1 cellular context compared by ENCODE assay signal in the genomic region with DNA sequence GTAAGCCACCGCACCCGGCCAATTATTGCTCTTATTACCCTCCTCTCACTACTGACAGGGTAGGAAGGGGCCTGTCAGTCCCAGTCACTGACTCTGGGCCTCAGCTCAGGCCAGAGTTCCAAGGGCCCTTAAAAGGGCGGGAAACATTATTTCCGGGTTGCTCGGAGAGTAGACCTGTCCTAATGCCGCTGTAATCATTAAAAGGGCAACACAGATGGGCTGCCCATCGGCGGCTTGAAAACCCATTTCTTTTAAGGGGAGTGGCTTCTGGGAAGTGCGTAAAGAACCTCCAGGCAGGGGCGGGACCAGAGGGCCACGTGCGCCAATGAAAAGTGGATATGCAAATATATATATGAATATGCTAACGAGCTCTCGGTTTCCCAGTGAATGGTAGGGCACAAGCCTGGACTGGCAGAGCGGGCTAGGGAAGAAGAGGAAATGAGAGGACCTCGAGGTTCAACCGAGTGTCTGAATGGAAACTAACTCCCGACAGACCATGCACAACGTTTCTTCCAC.
TF ChIP-seq lines count a peak whose summit lies in the region.

No MANE protein-coding gene starts in this region.

TF ChIP-seq in K562, 482 proteins besides CTCF, POLR2A, EP300 and RAD21 (continued from another document and continues in another):
- TF ChIP-seq CLOCK (CRISPR knock-in tag; IDR thresholded peaks at IDR 0.05; ENCODE audit: borderline replicate concordance) (no peak), ARID2 (IDR thresholded peaks at IDR 0.05) (no peak), PRPF4 (IDR thresholded peaks at IDR 0.05; ENCODE audit: insufficient read depth, low read depth, low read length, poor library complexity, severe bottlenecking) (no peak), MLX (CRISPR knock-in tag; conservative IDR thresholded peaks at IDR 0.05) (no peak), NRF1 (conservative IDR thresholded peaks at IDR 0.05 in 1 of 2, IDR thresholded peaks at IDR 0.05 in 1 of 2) (peak; percentile 54 to 60), NFE2L1 (tag; IDR thresholded peaks at IDR 0.05; ENCODE audit: borderline replicate concordance, low read depth) (no peak), ELF1 (tag; IDR thresholded peaks at IDR 0.05) (peak; percentile 71), TEAD4 (IDR thresholded peaks at IDR 0.05; ENCODE audit: low read length) (peak; percentile 26; the same call in 1 of the 2 replicates), TEAD4 (CRISPR knock-in tag; IDR thresholded peaks at IDR 0.05; ENCODE audit: borderline replicate concordance) (no peak), E2F3 (CRISPR knock-in tag; IDR thresholded peaks at IDR 0.05) (peak; percentile 72; the same call in 1 of the 2 replicates), ZNF699 (CRISPR knock-in tag; IDR thresholded peaks at IDR 0.05; ENCODE audit: insufficient replicate concordance) (no peak), ATF1 (CRISPR knock-in tag; IDR thresholded peaks at IDR 0.05) (no peak), ATF1 (tag; IDR thresholded peaks at IDR 0.05) (0 out of 2 replicates have a peak, but pooled peaks have one; percentile 28), E2F1 (CRISPR knock-in tag; IDR thresholded peaks at IDR 0.05) (peak; percentile 76), RBM15 (IDR thresholded peaks at IDR 0.05; ENCODE audit: insufficient read depth, low read length) (no peak), ZNF184 (CRISPR knock-in tag; IDR thresholded peaks at IDR 0.05) (no peak), BRCA1 (IDR thresholded peaks at IDR 0.05) (no peak), BRCA1 (CRISPR knock-in tag; IDR thresholded peaks at IDR 0.05) (no peak), HNRNPL (IDR thresholded peaks at IDR 0.05; ENCODE audit: low read depth, low read length) (no peak), RAD51 (IDR thresholded peaks at IDR 0.05; ENCODE audit: borderline replicate concordance, low read depth) (peak; percentile 85), E2F8 (IDR thresholded peaks at IDR 0.05; ENCODE audit: low read depth, partially characterized antibody) (peak; percentile 77), L3MBTL2 (IDR thresholded peaks at IDR 0.05) (peak; percentile 95), ZNF165 (CRISPR knock-in tag; IDR thresholded peaks at IDR 0.05; ENCODE audit: borderline replicate concordance) (no peak), RHOXF2B (CRISPR knock-in tag; conservative IDR thresholded peaks at IDR 0.05) (no peak)
- TF ChIP-seq, protein P1, sequence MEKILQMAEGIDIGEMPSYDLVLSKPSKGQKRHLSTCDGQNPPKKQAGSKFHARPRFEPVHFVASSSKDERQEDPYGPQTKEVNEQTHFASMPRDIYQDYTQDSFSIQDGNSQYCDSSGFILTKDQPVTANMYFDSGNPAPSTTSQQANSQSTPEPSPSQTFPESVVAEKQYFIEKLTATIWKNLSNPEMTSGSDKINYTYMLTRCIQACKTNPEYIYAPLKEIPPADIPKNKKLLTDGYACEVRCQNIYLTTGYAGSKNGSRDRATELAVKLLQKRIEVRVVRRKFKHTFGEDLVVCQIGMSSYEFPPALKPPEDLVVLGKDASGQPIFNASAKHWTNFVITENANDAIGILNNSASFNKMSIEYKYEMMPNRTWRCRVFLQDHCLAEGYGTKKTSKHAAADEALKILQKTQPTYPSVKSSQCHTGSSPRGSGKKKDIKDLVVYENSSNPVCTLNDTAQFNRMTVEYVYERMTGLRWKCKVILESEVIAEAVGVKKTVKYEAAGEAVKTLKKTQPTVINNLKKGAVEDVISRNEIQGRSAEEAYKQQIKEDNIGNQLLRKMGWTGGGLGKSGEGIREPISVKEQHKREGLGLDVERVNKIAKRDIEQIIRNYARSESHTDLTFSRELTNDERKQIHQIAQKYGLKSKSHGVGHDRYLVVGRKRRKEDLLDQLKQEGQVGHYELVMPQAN (IDR thresholded peaks at IDR 0.05; ENCODE audit: borderline replicate concordance), result no peak
- TF ChIP-seq, protein P2, sequence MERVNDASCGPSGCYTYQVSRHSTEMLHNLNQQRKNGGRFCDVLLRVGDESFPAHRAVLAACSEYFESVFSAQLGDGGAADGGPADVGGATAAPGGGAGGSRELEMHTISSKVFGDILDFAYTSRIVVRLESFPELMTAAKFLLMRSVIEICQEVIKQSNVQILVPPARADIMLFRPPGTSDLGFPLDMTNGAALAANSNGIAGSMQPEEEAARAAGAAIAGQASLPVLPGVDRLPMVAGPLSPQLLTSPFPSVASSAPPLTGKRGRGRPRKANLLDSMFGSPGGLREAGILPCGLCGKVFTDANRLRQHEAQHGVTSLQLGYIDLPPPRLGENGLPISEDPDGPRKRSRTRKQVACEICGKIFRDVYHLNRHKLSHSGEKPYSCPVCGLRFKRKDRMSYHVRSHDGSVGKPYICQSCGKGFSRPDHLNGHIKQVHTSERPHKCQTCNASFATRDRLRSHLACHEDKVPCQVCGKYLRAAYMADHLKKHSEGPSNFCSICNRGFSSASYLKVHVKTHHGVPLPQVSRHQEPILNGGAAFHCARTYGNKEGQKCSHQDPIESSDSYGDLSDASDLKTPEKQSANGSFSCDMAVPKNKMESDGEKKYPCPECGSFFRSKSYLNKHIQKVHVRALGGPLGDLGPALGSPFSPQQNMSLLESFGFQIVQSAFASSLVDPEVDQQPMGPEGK (CRISPR knock-in tag; IDR thresholded peaks at IDR 0.05; ENCODE audit: borderline replicate concordance), result no peak
- TF ChIP-seq, protein P3, sequence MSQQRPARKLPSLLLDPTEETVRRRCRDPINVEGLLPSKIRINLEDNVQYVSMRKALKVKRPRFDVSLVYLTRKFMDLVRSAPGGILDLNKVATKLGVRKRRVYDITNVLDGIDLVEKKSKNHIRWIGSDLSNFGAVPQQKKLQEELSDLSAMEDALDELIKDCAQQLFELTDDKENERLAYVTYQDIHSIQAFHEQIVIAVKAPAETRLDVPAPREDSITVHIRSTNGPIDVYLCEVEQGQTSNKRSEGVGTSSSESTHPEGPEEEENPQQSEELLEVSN (IDR thresholded peaks at IDR 0.05; ENCODE audit: borderline replicate concordance in 1 of 2, extremely low read depth in 1 of 2, insufficient read depth in 1 of 2, insufficient read length in 1 of 2, low read depth in 1 of 2, low read length in 1 of 2, poor library complexity in 1 of 2, severe bottlenecking in 1 of 2), result peak; percentile 77 to 95
- TF ChIP-seq, protein P4, sequence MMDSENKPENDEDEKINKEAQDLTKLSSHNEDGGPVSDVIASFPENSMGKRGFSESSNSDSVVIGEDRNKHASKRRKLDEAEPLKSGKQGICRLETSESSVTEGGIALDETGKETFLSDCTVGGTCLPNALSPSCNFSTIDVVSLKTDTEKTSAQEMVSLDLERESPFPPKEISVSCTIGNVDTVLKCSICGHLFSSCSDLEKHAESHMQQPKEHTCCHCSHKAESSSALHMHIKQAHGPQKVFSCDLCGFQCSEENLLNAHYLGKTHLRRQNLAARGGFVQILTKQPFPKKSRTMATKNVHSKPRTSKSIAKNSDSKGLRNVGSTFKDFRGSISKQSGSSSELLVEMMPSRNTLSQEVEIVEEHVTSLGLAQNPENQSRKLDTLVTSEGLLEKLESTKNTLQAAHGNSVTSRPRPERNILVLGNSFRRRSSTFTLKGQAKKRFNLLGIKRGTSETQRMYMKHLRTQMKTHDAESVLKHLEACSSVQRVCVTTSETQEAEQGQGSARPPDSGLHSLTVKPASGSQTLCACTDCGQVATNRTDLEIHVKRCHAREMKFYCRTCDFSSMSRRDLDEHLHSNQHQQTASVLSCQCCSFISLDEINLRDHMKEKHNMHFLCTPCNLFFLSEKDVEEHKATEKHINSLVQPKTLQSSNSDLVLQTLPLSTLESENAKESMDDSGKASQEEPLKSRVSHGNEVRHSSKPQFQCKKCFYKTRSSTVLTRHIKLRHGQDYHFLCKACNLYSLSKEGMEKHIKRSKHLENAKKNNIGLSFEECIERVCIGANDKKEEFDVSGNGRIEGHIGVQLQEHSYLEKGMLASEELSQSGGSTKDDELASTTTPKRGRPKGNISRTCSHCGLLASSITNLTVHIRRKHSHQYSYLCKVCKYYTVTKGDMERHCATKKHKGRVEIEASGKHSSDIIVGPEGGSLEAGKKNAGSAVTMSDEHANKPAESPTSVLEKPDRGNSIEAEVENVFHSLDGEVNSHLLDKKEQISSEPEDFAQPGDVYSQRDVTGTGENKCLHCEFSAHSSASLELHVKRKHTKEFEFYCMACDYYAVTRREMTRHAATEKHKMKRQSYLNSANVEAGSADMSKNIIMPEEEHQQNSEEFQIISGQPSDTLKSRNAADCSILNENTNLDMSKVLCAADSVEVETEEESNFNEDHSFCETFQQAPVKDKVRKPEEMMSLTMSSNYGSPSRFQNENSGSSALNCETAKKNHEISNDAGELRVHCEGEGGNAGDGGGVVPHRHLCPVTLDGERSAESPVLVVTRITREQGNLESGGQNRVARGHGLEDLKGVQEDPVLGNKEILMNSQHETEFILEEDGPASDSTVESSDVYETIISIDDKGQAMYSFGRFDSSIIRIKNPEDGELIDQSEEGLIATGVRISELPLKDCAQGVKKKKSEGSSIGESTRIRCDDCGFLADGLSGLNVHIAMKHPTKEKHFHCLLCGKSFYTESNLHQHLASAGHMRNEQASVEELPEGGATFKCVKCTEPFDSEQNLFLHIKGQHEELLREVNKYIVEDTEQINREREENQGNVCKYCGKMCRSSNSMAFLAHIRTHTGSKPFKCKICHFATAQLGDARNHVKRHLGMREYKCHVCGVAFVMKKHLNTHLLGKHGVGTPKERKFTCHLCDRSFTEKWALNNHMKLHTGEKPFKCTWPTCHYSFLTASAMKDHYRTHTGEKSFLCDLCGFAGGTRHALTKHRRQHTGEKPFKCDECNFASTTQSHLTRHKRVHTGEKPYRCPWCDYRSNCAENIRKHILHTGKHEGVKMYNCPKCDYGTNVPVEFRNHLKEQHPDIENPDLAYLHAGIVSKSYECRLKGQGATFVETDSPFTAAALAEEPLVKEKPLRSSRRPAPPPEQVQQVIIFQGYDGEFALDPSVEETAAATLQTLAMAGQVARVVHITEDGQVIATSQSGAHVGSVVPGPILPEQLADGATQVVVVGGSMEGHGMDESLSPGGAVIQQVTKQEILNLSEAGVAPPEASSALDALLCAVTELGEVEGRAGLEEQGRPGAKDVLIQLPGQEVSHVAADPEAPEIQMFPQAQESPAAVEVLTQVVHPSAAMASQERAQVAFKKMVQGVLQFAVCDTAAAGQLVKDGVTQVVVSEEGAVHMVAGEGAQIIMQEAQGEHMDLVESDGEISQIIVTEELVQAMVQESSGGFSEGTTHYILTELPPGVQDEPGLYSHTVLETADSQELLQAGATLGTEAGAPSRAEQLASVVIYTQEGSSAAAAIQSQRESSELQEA (IDR thresholded peaks at IDR 0.05; ENCODE audit: low read depth), result no peak
- TF ChIP-seq, protein P5, sequence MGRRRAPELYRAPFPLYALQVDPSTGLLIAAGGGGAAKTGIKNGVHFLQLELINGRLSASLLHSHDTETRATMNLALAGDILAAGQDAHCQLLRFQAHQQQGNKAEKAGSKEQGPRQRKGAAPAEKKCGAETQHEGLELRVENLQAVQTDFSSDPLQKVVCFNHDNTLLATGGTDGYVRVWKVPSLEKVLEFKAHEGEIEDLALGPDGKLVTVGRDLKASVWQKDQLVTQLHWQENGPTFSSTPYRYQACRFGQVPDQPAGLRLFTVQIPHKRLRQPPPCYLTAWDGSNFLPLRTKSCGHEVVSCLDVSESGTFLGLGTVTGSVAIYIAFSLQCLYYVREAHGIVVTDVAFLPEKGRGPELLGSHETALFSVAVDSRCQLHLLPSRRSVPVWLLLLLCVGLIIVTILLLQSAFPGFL (CRISPR knock-in tag; IDR thresholded peaks at IDR 0.05), result no peak
